1 cellular context compared by ENCODE assay signal in the genomic region with DNA sequence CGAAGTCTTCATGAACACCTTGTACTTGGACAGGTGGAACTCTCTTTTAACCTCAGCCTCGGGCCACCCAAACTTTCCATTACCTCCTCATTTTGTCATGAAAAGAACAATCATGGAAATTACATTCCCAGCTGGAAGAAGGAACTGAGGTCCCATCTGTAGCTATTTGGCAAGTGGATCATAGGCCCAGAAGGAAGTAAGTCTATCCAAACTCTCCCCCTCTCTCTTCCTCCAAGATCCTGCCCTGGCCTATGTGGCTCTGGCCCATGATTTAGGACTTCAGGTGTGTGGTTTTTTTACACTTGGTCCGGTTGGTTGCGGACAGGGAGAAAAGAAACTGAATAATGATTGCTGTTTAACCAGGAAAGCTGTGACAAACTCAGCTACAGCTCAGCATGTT.
TF ChIP-seq lines count a peak whose summit lies in the region.

No MANE protein-coding gene starts in this region.

TF ChIP-seq in IMR-90, 13 proteins besides CTCF, POLR2A, EP300 and RAD21:
- no peak for TF ChIP-seq RFX5 (IDR thresholded peaks at IDR 0.05; ENCODE audit: low read depth, low read length)
- no peak for TF ChIP-seq FOS (IDR thresholded peaks at IDR 0.05; ENCODE audit: low read depth, low read length)
- TF ChIP-seq RCOR1 (IDR thresholded peaks at IDR 0.05; ENCODE audit: insufficient replicate concordance, low read length): no peak
- no peak for TF ChIP-seq NFE2L2 (IDR thresholded peaks at IDR 0.05; ENCODE audit: low read depth, low read length)
- TF ChIP-seq CHD1 (IDR thresholded peaks at IDR 0.05; ENCODE audit: low read depth, low read length): no peak
- TF ChIP-seq SMC3 (IDR thresholded peaks at IDR 0.05; ENCODE audit: low read depth, low read length): no peak
- no peak for TF ChIP-seq MXI1 (IDR thresholded peaks at IDR 0.05; ENCODE audit: borderline replicate concordance, low read depth, low read length)
- no peak for TF ChIP-seq CEBPB (IDR thresholded peaks at IDR 0.05; ENCODE audit: low read depth, low read length)
- no peak for TF ChIP-seq BHLHE40 (IDR thresholded peaks at IDR 0.05; ENCODE audit: low read depth, low read length)
- TF ChIP-seq MAFK (IDR thresholded peaks at IDR 0.05; ENCODE audit: low read depth, low read length): no peak
- TF ChIP-seq MAZ (IDR thresholded peaks at IDR 0.05; ENCODE audit: borderline replicate concordance, low read depth, low read length): no peak
- TF ChIP-seq ELK1 (IDR thresholded peaks at IDR 0.05; ENCODE audit: borderline replicate concordance, low read depth, low read length): no peak
- TF ChIP-seq, protein P1, sequence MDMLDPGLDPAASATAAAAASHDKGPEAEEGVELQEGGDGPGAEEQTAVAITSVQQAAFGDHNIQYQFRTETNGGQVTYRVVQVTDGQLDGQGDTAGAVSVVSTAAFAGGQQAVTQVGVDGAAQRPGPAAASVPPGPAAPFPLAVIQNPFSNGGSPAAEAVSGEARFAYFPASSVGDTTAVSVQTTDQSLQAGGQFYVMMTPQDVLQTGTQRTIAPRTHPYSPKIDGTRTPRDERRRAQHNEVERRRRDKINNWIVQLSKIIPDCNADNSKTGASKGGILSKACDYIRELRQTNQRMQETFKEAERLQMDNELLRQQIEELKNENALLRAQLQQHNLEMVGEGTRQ (IDR thresholded peaks at IDR 0.05; ENCODE audit: low read depth, low read length): no peak
